ENCODE assay signal across 2 cellular contexts in the genomic region with DNA sequence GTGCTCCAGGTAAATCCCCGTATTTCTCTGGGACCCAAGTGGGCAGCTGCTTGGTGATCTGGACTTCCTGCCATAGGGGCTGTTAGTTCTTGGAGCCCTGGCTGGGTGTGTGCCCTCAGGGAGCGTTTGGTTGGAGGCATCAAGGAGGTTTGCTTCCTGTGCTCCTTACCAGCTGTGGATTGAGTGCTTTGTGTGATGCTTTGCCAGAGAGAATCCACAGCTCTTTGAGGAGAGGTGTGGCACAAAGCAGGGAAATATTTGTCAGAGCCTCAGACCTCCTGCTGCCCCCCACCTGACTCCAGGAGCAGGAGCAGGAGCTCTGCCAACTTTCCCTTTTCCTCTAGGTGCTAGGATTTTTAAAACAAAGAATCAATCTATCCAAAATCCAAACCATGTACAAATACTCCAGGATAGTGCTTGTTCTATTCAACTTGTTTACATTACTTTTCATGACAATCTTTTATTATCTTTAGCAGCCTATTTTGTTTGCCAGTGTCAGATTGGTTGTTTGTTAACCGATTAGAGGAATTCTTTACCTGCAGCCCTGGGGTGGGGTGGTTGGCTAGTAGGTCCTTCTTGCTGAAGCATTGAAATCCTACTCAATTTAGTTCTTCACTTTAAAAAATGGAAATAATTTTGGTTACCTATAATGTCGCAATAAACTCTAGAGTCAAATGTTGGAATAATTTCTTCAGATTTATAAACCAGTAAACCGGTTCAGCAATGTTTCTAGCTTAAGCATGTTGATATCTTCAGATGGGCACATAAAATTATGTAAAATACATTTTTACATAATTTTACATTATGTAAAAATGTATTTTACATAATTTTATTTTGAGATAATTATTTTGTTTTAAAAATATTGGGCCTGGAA.
TF ChIP-seq lines count a peak whose summit lies in the region.

No MANE protein-coding gene starts in this region.

TF ChIP-seq in K562, 482 proteins besides CTCF, POLR2A, EP300 and RAD21:
- TF ChIP-seq CEBPG (CRISPR knock-in tag; IDR thresholded peaks at IDR 0.05) (no peak), CEBPG (tag; conservative IDR thresholded peaks at IDR 0.05 in 1 of 2, IDR thresholded peaks at IDR 0.05 in 1 of 2) (peak; percentile 55 to 83; a peak in 3 of 4 replicates), POLR3A (IDR thresholded peaks at IDR 0.05; ENCODE audit: borderline replicate concordance, extremely low read depth, insufficient read depth, insufficient read length) (no peak), RFX1 (IDR thresholded peaks at IDR 0.05) (no peak), HCFC1 (IDR thresholded peaks at IDR 0.05; ENCODE audit: low read depth, low read length) (no peak), NCOA2 (IDR thresholded peaks at IDR 0.05; ENCODE audit: partially characterized antibody in 2 of 2) (no peak), RBM14 (IDR thresholded peaks at IDR 0.05; ENCODE audit: borderline replicate concordance, insufficient read depth, low read depth, low read length) (no peak), CEBPB (tag; IDR thresholded peaks at IDR 0.05) (peak; percentile 88), HDAC2 (IDR thresholded peaks at IDR 0.05) (no peak), SAFB (IDR thresholded peaks at IDR 0.05; ENCODE audit: borderline replicate concordance, low read depth, low read length) (no peak), TCFL5 (CRISPR knock-in tag; conservative IDR thresholded peaks at IDR 0.05) (no peak)

TF ChIP-seq in WTC11, 78 proteins besides CTCF, POLR2A, EP300 and RAD21:
- TF ChIP-seq, protein P1, sequence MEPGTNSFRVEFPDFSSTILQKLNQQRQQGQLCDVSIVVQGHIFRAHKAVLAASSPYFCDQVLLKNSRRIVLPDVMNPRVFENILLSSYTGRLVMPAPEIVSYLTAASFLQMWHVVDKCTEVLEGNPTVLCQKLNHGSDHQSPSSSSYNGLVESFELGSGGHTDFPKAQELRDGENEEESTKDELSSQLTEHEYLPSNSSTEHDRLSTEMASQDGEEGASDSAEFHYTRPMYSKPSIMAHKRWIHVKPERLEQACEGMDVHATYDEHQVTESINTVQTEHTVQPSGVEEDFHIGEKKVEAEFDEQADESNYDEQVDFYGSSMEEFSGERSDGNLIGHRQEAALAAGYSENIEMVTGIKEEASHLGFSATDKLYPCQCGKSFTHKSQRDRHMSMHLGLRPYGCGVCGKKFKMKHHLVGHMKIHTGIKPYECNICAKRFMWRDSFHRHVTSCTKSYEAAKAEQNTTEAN (CRISPR knock-in tag; IDR thresholded peaks at IDR 0.05), result no peak
- TF ChIP-seq SOX15 (CRISPR knock-in tag; IDR thresholded peaks at IDR 0.05), result no peak
- TF ChIP-seq, protein P2, sequence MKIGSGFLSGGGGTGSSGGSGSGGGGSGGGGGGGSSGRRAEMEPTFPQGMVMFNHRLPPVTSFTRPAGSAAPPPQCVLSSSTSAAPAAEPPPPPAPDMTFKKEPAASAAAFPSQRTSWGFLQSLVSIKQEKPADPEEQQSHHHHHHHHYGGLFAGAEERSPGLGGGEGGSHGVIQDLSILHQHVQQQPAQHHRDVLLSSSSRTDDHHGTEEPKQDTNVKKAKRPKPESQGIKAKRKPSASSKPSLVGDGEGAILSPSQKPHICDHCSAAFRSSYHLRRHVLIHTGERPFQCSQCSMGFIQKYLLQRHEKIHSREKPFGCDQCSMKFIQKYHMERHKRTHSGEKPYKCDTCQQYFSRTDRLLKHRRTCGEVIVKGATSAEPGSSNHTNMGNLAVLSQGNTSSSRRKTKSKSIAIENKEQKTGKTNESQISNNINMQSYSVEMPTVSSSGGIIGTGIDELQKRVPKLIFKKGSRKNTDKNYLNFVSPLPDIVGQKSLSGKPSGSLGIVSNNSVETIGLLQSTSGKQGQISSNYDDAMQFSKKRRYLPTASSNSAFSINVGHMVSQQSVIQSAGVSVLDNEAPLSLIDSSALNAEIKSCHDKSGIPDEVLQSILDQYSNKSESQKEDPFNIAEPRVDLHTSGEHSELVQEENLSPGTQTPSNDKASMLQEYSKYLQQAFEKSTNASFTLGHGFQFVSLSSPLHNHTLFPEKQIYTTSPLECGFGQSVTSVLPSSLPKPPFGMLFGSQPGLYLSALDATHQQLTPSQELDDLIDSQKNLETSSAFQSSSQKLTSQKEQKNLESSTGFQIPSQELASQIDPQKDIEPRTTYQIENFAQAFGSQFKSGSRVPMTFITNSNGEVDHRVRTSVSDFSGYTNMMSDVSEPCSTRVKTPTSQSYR (CRISPR knock-in tag; IDR thresholded peaks at IDR 0.05), result no peak
- TF ChIP-seq ZNF317 (CRISPR knock-in tag; IDR thresholded peaks at IDR 0.05; ENCODE audit: borderline replicate concordance, low read depth), result no peak
- TF ChIP-seq, protein P3, sequence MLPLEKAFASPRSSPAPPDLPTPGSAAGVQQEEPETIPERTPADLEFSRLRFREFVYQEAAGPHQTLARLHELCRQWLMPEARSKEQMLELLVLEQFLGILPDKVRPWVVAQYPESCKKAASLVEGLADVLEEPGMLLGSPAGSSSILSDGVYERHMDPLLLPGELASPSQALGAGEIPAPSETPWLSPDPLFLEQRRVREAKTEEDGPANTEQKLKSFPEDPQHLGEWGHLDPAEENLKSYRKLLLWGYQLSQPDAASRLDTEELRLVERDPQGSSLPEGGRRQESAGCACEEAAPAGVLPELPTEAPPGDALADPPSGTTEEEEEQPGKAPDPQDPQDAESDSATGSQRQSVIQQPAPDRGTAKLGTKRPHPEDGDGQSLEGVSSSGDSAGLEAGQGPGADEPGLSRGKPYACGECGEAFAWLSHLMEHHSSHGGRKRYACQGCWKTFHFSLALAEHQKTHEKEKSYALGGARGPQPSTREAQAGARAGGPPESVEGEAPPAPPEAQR (CRISPR knock-in tag; IDR thresholded peaks at IDR 0.05), result no peak
- TF ChIP-seq PRRX2 (CRISPR knock-in tag; IDR thresholded peaks at IDR 0.05), result no peak
- TF ChIP-seq ELF4 (CRISPR knock-in tag; IDR thresholded peaks at IDR 0.05; ENCODE audit: low read depth), result no peak
- no peak for TF ChIP-seq OVOL2 (CRISPR knock-in tag; IDR thresholded peaks at IDR 0.05; ENCODE audit: borderline replicate concordance)
- TF ChIP-seq ZNF219 (CRISPR knock-in tag; IDR thresholded peaks at IDR 0.05; ENCODE audit: borderline replicate concordance), result no peak
- TF ChIP-seq HMGA2 (CRISPR knock-in tag; IDR thresholded peaks at IDR 0.05), result no peak
- no peak for TF ChIP-seq FOXK1 (CRISPR knock-in tag; IDR thresholded peaks at IDR 0.05)
- TF ChIP-seq EMX1 (CRISPR knock-in tag; IDR thresholded peaks at IDR 0.05), result no peak
- no peak for TF ChIP-seq SP1 (CRISPR knock-in tag; conservative IDR thresholded peaks at IDR 0.05)
- TF ChIP-seq ZNF416 (CRISPR knock-in tag; IDR thresholded peaks at IDR 0.05), result no peak
- TF ChIP-seq, protein P4, sequence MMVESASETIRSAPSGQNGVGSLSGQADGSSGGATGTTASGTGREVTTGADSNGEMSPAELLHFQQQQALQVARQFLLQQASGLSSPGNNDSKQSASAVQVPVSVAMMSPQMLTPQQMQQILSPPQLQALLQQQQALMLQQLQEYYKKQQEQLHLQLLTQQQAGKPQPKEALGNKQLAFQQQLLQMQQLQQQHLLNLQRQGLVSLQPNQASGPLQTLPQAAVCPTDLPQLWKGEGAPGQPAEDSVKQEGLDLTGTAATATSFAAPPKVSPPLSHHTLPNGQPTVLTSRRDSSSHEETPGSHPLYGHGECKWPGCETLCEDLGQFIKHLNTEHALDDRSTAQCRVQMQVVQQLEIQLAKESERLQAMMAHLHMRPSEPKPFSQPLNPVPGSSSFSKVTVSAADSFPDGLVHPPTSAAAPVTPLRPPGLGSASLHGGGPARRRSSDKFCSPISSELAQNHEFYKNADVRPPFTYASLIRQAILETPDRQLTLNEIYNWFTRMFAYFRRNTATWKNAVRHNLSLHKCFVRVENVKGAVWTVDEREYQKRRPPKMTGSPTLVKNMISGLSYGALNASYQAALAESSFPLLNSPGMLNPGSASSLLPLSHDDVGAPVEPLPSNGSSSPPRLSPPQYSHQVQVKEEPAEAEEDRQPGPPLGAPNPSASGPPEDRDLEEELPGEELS (CRISPR knock-in tag; IDR thresholded peaks at IDR 0.05), result no peak
- no peak for TF ChIP-seq ZNF121 (CRISPR knock-in tag; IDR thresholded peaks at IDR 0.05)
- TF ChIP-seq, protein P5, sequence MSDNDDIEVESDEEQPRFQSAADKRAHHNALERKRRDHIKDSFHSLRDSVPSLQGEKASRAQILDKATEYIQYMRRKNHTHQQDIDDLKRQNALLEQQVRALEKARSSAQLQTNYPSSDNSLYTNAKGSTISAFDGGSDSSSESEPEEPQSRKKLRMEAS (CRISPR knock-in tag; IDR thresholded peaks at IDR 0.05), result no peak
- no peak for TF ChIP-seq FOXP1 (CRISPR knock-in tag; IDR thresholded peaks at IDR 0.05; ENCODE audit: borderline replicate concordance)
- TF ChIP-seq, protein P6, sequence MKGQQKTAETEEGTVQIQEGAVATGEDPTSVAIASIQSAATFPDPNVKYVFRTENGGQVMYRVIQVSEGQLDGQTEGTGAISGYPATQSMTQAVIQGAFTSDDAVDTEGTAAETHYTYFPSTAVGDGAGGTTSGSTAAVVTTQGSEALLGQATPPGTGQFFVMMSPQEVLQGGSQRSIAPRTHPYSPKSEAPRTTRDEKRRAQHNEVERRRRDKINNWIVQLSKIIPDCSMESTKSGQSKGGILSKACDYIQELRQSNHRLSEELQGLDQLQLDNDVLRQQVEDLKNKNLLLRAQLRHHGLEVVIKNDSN (CRISPR knock-in tag; IDR thresholded peaks at IDR 0.05), result no peak
- TF ChIP-seq, protein P7, sequence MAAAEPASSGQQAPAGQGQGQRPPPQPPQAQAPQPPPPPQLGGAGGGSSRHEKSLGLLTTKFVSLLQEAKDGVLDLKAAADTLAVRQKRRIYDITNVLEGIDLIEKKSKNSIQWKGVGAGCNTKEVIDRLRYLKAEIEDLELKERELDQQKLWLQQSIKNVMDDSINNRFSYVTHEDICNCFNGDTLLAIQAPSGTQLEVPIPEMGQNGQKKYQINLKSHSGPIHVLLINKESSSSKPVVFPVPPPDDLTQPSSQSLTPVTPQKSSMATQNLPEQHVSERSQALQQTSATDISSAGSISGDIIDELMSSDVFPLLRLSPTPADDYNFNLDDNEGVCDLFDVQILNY (CRISPR knock-in tag; IDR thresholded peaks at IDR 0.05), result no peak
TF ChIP-seq in WTC11: peak in this region for 0.
